ENCODE assay signal across 16 cellular contexts in the genomic region with DNA sequence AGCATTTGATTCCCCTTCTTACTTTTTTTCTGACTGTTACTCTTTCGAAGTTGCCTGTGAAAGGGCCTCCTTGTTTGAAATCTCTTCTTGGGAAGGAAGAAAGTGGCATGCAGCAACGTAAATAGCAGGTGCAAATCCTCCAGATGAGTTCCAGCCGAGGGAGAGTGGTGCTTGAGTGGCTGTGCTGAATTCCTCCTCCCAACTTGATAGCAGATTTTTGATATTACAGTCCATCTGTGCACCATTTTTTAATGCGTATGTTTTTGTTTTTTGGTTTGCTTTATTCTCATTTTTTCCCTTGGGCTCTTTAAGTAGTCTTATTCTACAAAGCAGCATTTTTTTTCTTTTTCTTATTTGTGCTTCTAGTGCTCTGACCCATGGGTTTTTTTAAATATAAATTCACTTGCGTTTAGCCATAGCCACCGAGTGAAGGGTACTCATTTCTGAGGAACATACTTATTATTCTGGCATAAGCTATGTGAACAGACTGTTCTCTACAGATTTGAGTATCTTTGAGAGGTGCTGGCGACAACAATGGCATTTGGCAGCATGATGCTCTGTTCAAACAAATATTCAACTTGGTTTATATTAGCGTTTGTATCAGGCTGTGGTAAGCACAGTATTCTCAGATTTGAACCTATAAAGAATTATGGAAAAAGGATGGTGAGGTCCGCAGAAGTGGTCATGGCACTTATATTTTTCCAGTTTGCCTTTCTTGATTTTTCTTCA.
DNase-seq lines count a peak whose midpoint lies in the region; TF ChIP-seq lines count a peak whose summit lies in the region.
"Had no signal": no experiment of that assay in that cellular context is flagged by ENCODE, and none has a peak within 500 bp of the region (broad histone marks: within the 10 kb centered on the region; RNA-seq: fewer than 3 reads in every experiment).

No MANE protein-coding gene starts in this region.

- no peak for TF ChIP-seq POLR2A in ovary (IDR thresholded peaks at IDR 0.05)

- WGBS in ovary, 3 donors: 81 to 82% (median 82%) methylated on average over 9 of the region's 9 CpGs

- H3K27me3 ChIP-seq in HUES48 (ENCODE audit: control insufficient read depth, insufficient read depth, low read length): no peaks in the 10 kb centered on the region
- H3K27me3 ChIP-seq in left ventricle myocardium inferior (ENCODE audit: low read depth): no peaks in the 10 kb centered on the region
- H3K27me3 ChIP-seq in subcutaneous abdominal adipose tissue (ENCODE audit: control insufficient read depth in 5 of 5, insufficient read depth in 4 of 5, low read length in 5 of 5): no peaks in the 10 kb centered on the region
- no peaks in the 10 kb centered on the region for H3K27me3 ChIP-seq in ovary
- H3K27me3 ChIP-seq: BLaER1, vagina had no signal

- H3K4me3 ChIP-seq in HUES48 (ENCODE audit: low read depth, low read length) (no peak overlapping the region), left ventricle myocardium inferior (peak overlapping the region; percentile 15), subcutaneous abdominal adipose tissue (ENCODE audit: low read depth in 1 of 5, low read length in 5 of 5) (no peak overlapping the region), ovary (no peak overlapping the region)
- H3K4me3 ChIP-seq: BLaER1, vagina had no signal

- no peak for TF ChIP-seq CTCF in left ventricle myocardium inferior (IDR thresholded peaks at IDR 0.05; ENCODE audit: borderline replicate concordance)
- TF ChIP-seq CTCF in ovary (IDR thresholded peaks at IDR 0.05): no peak

- intact Hi-C loops in left ventricle myocardium inferior (cut with micrococcal nuclease) (no loop called here), ovary (cut with DNase I) (no loop called here)

- H3K9ac ChIP-seq in HUES48 (ENCODE audit: low read depth, low read length): no peak overlapping the region
- no peak overlapping the region for H3K9ac ChIP-seq in subcutaneous abdominal adipose tissue (ENCODE audit: low read length in 5 of 5)
- H3K9ac ChIP-seq: BLaER1 had no signal

- DNase-seq in NCI-H524 treated with DMSO at 0.1 percent for 48 hours (lab: John Stamatoyannopoulos, UW) (peak; percentile 85), left ventricle myocardium inferior (no peak), amygdala (lab: John Stamatoyannopoulos, UW) (no peak), NCI-H1436 (lab: John Stamatoyannopoulos, UW) (no peak), ovary (no peak), DMS53 (lab: John Stamatoyannopoulos, UW) (no peak)
- DNase-seq: DND-41; left colon; naive thymus-derived CD4-positive, alpha-beta T cell; PC-3; retina; SW 1271 had no signal

- TF ChIP-seq EP300 in ovary (IDR thresholded peaks at IDR 0.05): no peak

- H3K36me3 ChIP-seq in HUES48 (ENCODE audit: control insufficient read depth, insufficient read depth, low read length) (no peaks in the 10 kb centered on the region), left ventricle myocardium inferior (no peaks in the 10 kb centered on the region), subcutaneous abdominal adipose tissue (ENCODE audit: control insufficient read depth in 5 of 5, insufficient read depth in 5 of 5, low read length in 5 of 5) (no peaks in the 10 kb centered on the region), ovary (no peaks in the 10 kb centered on the region)
- H3K36me3 ChIP-seq: BLaER1, vagina had no signal

- H3K9me3 ChIP-seq in HUES48 (ENCODE audit: control insufficient read depth, insufficient read depth, low read length) (no peaks in the 10 kb centered on the region), left ventricle myocardium inferior (replicated peaks) (peaks cover 5% of the 10 kb centered on the region), subcutaneous abdominal adipose tissue (ENCODE audit: control insufficient read depth in 5 of 5, low read length in 5 of 5) (no peaks in the 10 kb centered on the region), ovary (no peaks in the 10 kb centered on the region)
- H3K9me3 ChIP-seq: BLaER1, vagina had no signal

- H3K27ac ChIP-seq in HUES48 (ENCODE audit: low read depth, low read length): peak overlapping the region; percentile 39
- H3K27ac ChIP-seq in left ventricle myocardium inferior (replicated peaks): peak overlapping the region; percentile 82
- peak overlapping the region; percentile 86 for H3K27ac ChIP-seq in subcutaneous abdominal adipose tissue (ENCODE audit: low read depth, low read length)
- H3K27ac ChIP-seq in ovary: no peak overlapping the region
- H3K27ac ChIP-seq: BLaER1, vagina had no signal

- peaks cover 61% of the 10 kb centered on the region for H3K4me1 ChIP-seq in HUES48 (ENCODE audit: control insufficient read depth, insufficient read depth, low read length)
- H3K4me1 ChIP-seq in left ventricle myocardium inferior: peaks cover 97% of the 10 kb centered on the region
- H3K4me1 ChIP-seq in subcutaneous abdominal adipose tissue (ENCODE audit: control insufficient read depth in 5 of 5, insufficient read depth in 5 of 5, low read length in 5 of 5): peaks cover 0 to 72% (median 57%) of the 10 kb centered on the region in 5 donors
- H3K4me1 ChIP-seq in ovary (ENCODE audit: insufficient read depth): no peaks in the 10 kb centered on the region
- H3K4me1 ChIP-seq: vagina had no signal

Comparison
In these comparisons a context has a peak if more than half of its experiments do, and no peak if none do; other contexts are left out.
1. H3K27ac ChIP-seq: peak in HUES48 (single experiment), left ventricle myocardium inferior (single experiment) and subcutaneous abdominal adipose tissue (single experiment); none in ovary (0 of 2).